ENCODE assay signal across 23 cellular contexts in genomic region chr6:33779305-33779704, GRCh38. TPM values are rescaled to one million over a fixed set of nuclear protein-coding genes. Genes with fewer than 3 reads are reported as not detected.
DNase-seq lines count a peak whose midpoint lies in the region; ATAC-seq and TF ChIP-seq lines count a peak whose summit lies in the region.
"Had no signal": no experiment of that assay in that cellular context is flagged by ENCODE, and none has a peak within 500 bp of the region (broad histone marks: within the 10 kb centered on the region; RNA-seq: fewer than 3 reads in every experiment).

No MANE protein-coding gene starts in this region.

- TF ChIP-seq CTCF in SK-N-SH (IDR thresholded peaks at IDR 0.05): peak; percentile 16
- TF ChIP-seq CTCF in WTC11 (IDR thresholded peaks at IDR 0.05): no peak
- peak; percentile 9 for TF ChIP-seq CTCF in foreskin keratinocyte (conservative IDR thresholded peaks at IDR 0.05)
- peak; percentile 49 for TF ChIP-seq CTCF in type B pancreatic cell (conservative IDR thresholded peaks at IDR 0.05)

- no peak overlapping the region; a peak in 1 of 4 replicates for H3K27ac ChIP-seq in SK-N-SH (ENCODE audit: low read depth in 2 of 2, low read length in 1 of 2)
- no peak overlapping the region for H3K27ac ChIP-seq in foreskin keratinocyte
- H3K27ac ChIP-seq: epithelial cell of prostate, Peyer's patch had no signal

- 89% methylated on average over 4 of the region's 6 CpGs for WGBS in SK-N-SH (ENCODE audit: low lambda C conversion rate)

- peak; percentile 60 for DNase-seq in SK-N-SH
- no peak for DNase-seq in WTC11 (ENCODE audit: low spot score)
- DNase-seq in foreskin keratinocyte: no peak
- no peak for DNase-seq in type B pancreatic cell (ENCODE audit: extremely low spot score, unreplicated experiment)
- DNase-seq in central memory CD4-positive, alpha-beta T cell: no peak
- DNase-seq in NCI-H510A (lab: John Stamatoyannopoulos, UW): no peak
- no peak for DNase-seq in activated CD8-positive, alpha-beta memory T cell treated with anti-CD3 and anti-CD28 coated beads, Interleukin-2, amount 50 U/mL, for 4 hours
- DNase-seq: activated CD4-positive, alpha-beta T cell treated with anti-CD3 and anti-CD28 coated beads, Interleukin-2, amount 10 ng/mL, durations not matched to agents 7 days and 5 days; activated naive CD4-positive, alpha-beta T cell; CD4-positive, CD25-positive, alpha-beta regulatory T cell; cortex of kidney; head of caudate nucleus; naive thymus-derived CD8-positive, alpha-beta T cell; NCI-H2107; NCI-H774; Peyer's patch had no signal

- H3K36me3 ChIP-seq in SK-N-SH (replicated peaks in 1 of 2; ENCODE audit: control insufficient read depth in 1 of 2, insufficient read depth in 2 of 2, low read length in 1 of 2): peaks cover 68 to 88% of the 10 kb centered on the region in 2 experiments

- H3F3A ChIP-seq in SK-N-SH (replicated peaks; ENCODE audit: insufficient read depth): peaks cover 14% of the 10 kb centered on the region

- TF ChIP-seq EP300 in SK-N-SH (IDR thresholded peaks at IDR 0.05; ENCODE audit: borderline replicate concordance in 1 of 2, low read depth in 1 of 2, low read length in 1 of 2): no peak

- H3K27me3 ChIP-seq in SK-N-SH (ENCODE audit: insufficient read depth) (no peaks in the 10 kb centered on the region), foreskin keratinocyte (no peaks in the 10 kb centered on the region)
- H3K27me3 ChIP-seq: Peyer's patch had no signal

- peaks cover 47% of the 10 kb centered on the region for H3K4me1 Mint-ChIP-seq in WTC11
- peaks cover 19% of the 10 kb centered on the region for H3K4me1 Mint-ChIP-seq in type B pancreatic cell (ENCODE audit: unreplicated experiment)

- peaks cover 13 to 25% of the 10 kb centered on the region in 2 experiments for H3K4me1 ChIP-seq in SK-N-SH (ENCODE audit: control insufficient read depth in 1 of 2, insufficient read depth in 2 of 2, low read depth in 1 of 2, low read length in 1 of 2)
- peaks cover 6% of the 10 kb centered on the region for H3K4me1 ChIP-seq in foreskin keratinocyte
- H3K4me1 ChIP-seq: Peyer's patch had no signal

- H3K9ac ChIP-seq in SK-N-SH: no peak overlapping the region

- H3K4me3 Mint-ChIP-seq in WTC11 (no peak overlapping the region), type B pancreatic cell (no peak overlapping the region)
- H3K4me3 Mint-ChIP-seq: activated CD4-positive, alpha-beta T cell treated with anti-CD3 and anti-CD28 coated beads, Interleukin-2, amount 10 ng/mL, durations not matched to agents 7 days and 5 days; CD4-positive, CD25-positive, alpha-beta regulatory T cell; stimulated activated naive CD8-positive, alpha-beta T cell treated with anti-CD3 and anti-CD28 coated beads, Interleukin-15, Interleukin-2, amounts not matched to agents 100 ng/mL and 50 ng/mL, for 24 hours had no signal

- H3K4me3 ChIP-seq in SK-N-SH (ENCODE audit: low read depth in 2 of 2, low read length in 1 of 2): no peak overlapping the region
- H3K4me3 ChIP-seq: A549, lung, Peyer's patch had no signal

- H3K36me3 Mint-ChIP-seq in WTC11: peaks cover 76% of the 10 kb centered on the region
- H3K36me3 Mint-ChIP-seq in type B pancreatic cell: peaks cover 38% of the 10 kb centered on the region

- POLR2A ChIA-PET in SK-N-SH (lab: Yijun Ruan, JAX) (interaction anchor here (2.0 kb wide), 1 partner anchor 9 kb away, joined by 7 read pairs; no protein-coding TSS in a partner anchor), WTC11 (lab: Charles Lee) (interaction anchor here (0.6 to 1.2 kb wide), 2 partner anchors 9 to 249 kb away, joined by 3 to 4 read pairs; no protein-coding TSS in a partner anchor)

- H3K9me3 Mint-ChIP-seq in WTC11 (no peaks in the 10 kb centered on the region), type B pancreatic cell (no peaks in the 10 kb centered on the region)
- H3K9me3 Mint-ChIP-seq: activated CD4-positive, alpha-beta T cell treated with anti-CD3 and anti-CD28 coated beads, Interleukin-2, amount 10 ng/mL, durations not matched to agents 7 days and 5 days; naive thymus-derived CD8-positive, alpha-beta T cell; stimulated activated naive CD8-positive, alpha-beta T cell treated with anti-CD3 and anti-CD28 coated beads, Interleukin-15, Interleukin-2, amounts not matched to agents 100 ng/mL and 50 ng/mL, for 24 hours had no signal

- no peaks in the 10 kb centered on the region for H3K9me2 ChIP-seq in SK-N-SH

- no peak overlapping the region for H2AFZ ChIP-seq in SK-N-SH (ENCODE audit: low read depth)

- CTCF ChIA-PET in SK-N-SH (lab: Yijun Ruan, JAX): interaction anchor here (1.1 to 5.7 kb wide), 8 partner anchors 10 to 384 kb away, joined by 4 to 63 read pairs (median 10); no protein-coding TSS in a partner anchor
- CTCF ChIA-PET in WTC11 (lab: Charles Lee): interaction anchor here (0.6 to 5.4 kb wide), 24 partner anchors 8 to 385 kb away, joined by 3 to 86 read pairs (median 4); partner anchors contain the start of gene IP6K3

- H4K20me1 ChIP-seq in SK-N-SH (ENCODE audit: insufficient read depth): no peaks in the 10 kb centered on the region

- peaks cover 22% of the 10 kb centered on the region; the same call in 1 of the 2 replicates for H3K79me2 ChIP-seq in SK-N-SH (ENCODE audit: insufficient read depth)

- ATAC-seq in SK-N-SH treated with all-trans-retinoic acid at 6 μM for 48 hours (no peak), WTC11 (peak; percentile 29), foreskin keratinocyte (no peak)
- ATAC-seq: A549; naive thymus-derived CD8-positive, alpha-beta T cell had no signal

- no peaks in the 10 kb centered on the region for H3K27me3 Mint-ChIP-seq in WTC11 (ENCODE audit: low read depth)
- H3K27me3 Mint-ChIP-seq in type B pancreatic cell: no peaks in the 10 kb centered on the region
- H3K27me3 Mint-ChIP-seq: activated CD4-positive, alpha-beta T cell treated with anti-CD3 and anti-CD28 coated beads, Interleukin-2, amount 10 ng/mL, durations not matched to agents 7 days and 5 days; CD4-positive, CD25-positive, alpha-beta regulatory T cell; naive thymus-derived CD8-positive, alpha-beta T cell; stimulated activated naive CD8-positive, alpha-beta T cell treated with anti-CD3 and anti-CD28 coated beads, Interleukin-15, Interleukin-2, amounts not matched to agents 100 ng/mL and 50 ng/mL, for 24 hours had no signal

- no peak overlapping the region for H3K4me2 ChIP-seq in SK-N-SH
- H3K4me2 ChIP-seq: A549 had no signal

- peak; percentile 40 for TF ChIP-seq RAD21 in SK-N-SH (IDR thresholded peaks at IDR 0.05; ENCODE audit: low read length)

- H3K9me3 ChIP-seq in SK-N-SH: no peaks in the 10 kb centered on the region
- H3K9me3 ChIP-seq: A549, Peyer's patch had no signal

- peak overlapping the region; percentile 94 for H3K27ac Mint-ChIP-seq in WTC11
- H3K27ac Mint-ChIP-seq in type B pancreatic cell: no peak overlapping the region
- H3K27ac Mint-ChIP-seq: activated CD4-positive, alpha-beta T cell treated with anti-CD3 and anti-CD28 coated beads, Interleukin-2, amount 10 ng/mL, durations not matched to agents 7 days and 5 days; CD4-positive, CD25-positive, alpha-beta regulatory T cell; stimulated activated naive CD8-positive, alpha-beta T cell treated with anti-CD3 and anti-CD28 coated beads, Interleukin-15, Interleukin-2, amounts not matched to agents 100 ng/mL and 50 ng/mL, for 24 hours had no signal

TF ChIP-seq in SK-N-SH, 30 proteins besides CTCF, POLR2A, EP300 and RAD21 (continues in another document):
- no peak for TF ChIP-seq CHD2 (IDR thresholded peaks at IDR 0.05; ENCODE audit: low read length, partially characterized antibody)
- TF ChIP-seq JUND (IDR thresholded peaks at IDR 0.05): no peak
- 0 out of 2 replicates have a peak, but pooled peaks have one; percentile 9 for TF ChIP-seq SMC3 (IDR thresholded peaks at IDR 0.05; ENCODE audit: low read depth, low read length)
- TF ChIP-seq TEAD4 (IDR thresholded peaks at IDR 0.05; ENCODE audit: borderline replicate concordance, insufficient read depth): no peak

TF ChIP-seq in WTC11, 78 proteins besides CTCF, POLR2A, EP300 and RAD21:
- no peak for TF ChIP-seq CDX4 (CRISPR knock-in tag; IDR thresholded peaks at IDR 0.05; ENCODE audit: borderline replicate concordance)
- no peak for TF ChIP-seq ZNF416 (CRISPR knock-in tag; IDR thresholded peaks at IDR 0.05)
- TF ChIP-seq TP53 (CRISPR knock-in tag; IDR thresholded peaks at IDR 0.05): no peak
TF ChIP-seq in WTC11: peak in this region for 0.

RNA-seq across cellular contexts. Expression of gene LEMD2, which starts 9.6 kb away (rescaled TPM):
- 56.5 and 59.5 TPM in 2 replicates for polyA plus RNA-seq in SK-N-SH (2012; rRNA removed)
- 32.2 and 37.6 TPM in 2 replicates for polyA plus RNA-seq in SK-N-SH (2012; cell fraction: cytosol; rRNA removed)
- polyA plus RNA-seq in SK-N-SH (2012; cell fraction: nucleus; rRNA removed): 136 and 141 TPM in 2 replicates
- 46.6 to 62.9 TPM (median 48.2 TPM) in 3 replicates for total RNA-seq in WTC11 (2021)
- total RNA-seq in foreskin keratinocyte: 54.2 and 56.5 TPM in 2 replicates
- 51.7 and 53.6 TPM in 2 replicates for polyA plus RNA-seq in foreskin keratinocyte
- total RNA-seq in type B pancreatic cell (ENCODE audit: low replicate concordance): 58.2 and 64.7 TPM in 2 replicates

RNA-seq across cellular contexts. Expression of gene MLN, which starts 24.5 kb away (rescaled TPM):
- polyA plus RNA-seq in SK-N-SH (2012; rRNA removed) (not detected in 2 replicates), foreskin keratinocyte (not detected in 2 replicates)
- not detected in 2 replicates for polyA plus RNA-seq in SK-N-SH (2012; cell fraction: cytosol; rRNA removed)
- polyA plus RNA-seq in SK-N-SH (2012; cell fraction: nucleus; rRNA removed): not detected in 2 replicates
- total RNA-seq in WTC11 (2021) (not detected in 3 replicates), foreskin keratinocyte (not detected in 2 replicates), type B pancreatic cell (ENCODE audit: low replicate concordance) (0.65 and 4.6 TPM in 2 replicates)
- total RNA-seq: activated CD4-positive, alpha-beta T cell treated with anti-CD3 and anti-CD28 coated beads, Interleukin-2, amount 10 ng/mL, durations not matched to agents 7 days and 5 days; CD4-positive, CD25-positive, alpha-beta regulatory T cell; lung; naive thymus-derived CD8-positive, alpha-beta T cell; Peyer's patch; renal cortical epithelial cell; ureter had no signal
- polyA plus RNA-seq: A549; CD4-positive, CD25-positive, alpha-beta regulatory T cell; lung; naive thymus-derived CD8-positive, alpha-beta T cell had no signal

RNA-seq across cellular contexts. Expression of gene IP6K3, which starts 32.6 kb away (rescaled TPM):
- polyA plus RNA-seq in SK-N-SH (2012; rRNA removed): 0.13 and 0.21 TPM in 2 replicates
- 0.07 and 0.08 TPM in 2 replicates for polyA plus RNA-seq in SK-N-SH (2012; cell fraction: cytosol; rRNA removed)
- polyA plus RNA-seq in SK-N-SH (2012; cell fraction: nucleus; rRNA removed): 0.18 and 0.32 TPM in 2 replicates
- total RNA-seq in WTC11 (2021): 0.44 to 1.1 TPM (median 0.89 TPM) in 3 replicates
- total RNA-seq in foreskin keratinocyte: not detected in 2 replicates
- polyA plus RNA-seq in foreskin keratinocyte: not detected in 2 replicates
- 0.75 TPM in 1 of 2 replicates, not detected in the other for total RNA-seq in type B pancreatic cell (ENCODE audit: low replicate concordance)
- total RNA-seq: activated CD4-positive, alpha-beta T cell treated with anti-CD3 and anti-CD28 coated beads, Interleukin-2, amount 10 ng/mL, durations not matched to agents 7 days and 5 days; CD4-positive, CD25-positive, alpha-beta regulatory T cell; naive thymus-derived CD8-positive, alpha-beta T cell had no signal
- polyA plus RNA-seq: CD4-positive, CD25-positive, alpha-beta regulatory T cell; naive thymus-derived CD8-positive, alpha-beta T cell had no signal

Comparison
In these comparisons a context has a peak if more than half of its experiments do, and no peak if none do; other contexts are left out.
1. Of the 6 proteins assayed by ChIP-seq in both WTC11 and SK-N-SH: peak only in WTC11: none; only in SK-N-SH: CTCF; in both: none; in neither: 5.